Comparison of ENCODE assay signal across 1 cellular context in genomic region chr5:14185336-14186131, GRCh38.
TF ChIP-seq lines count a peak whose summit lies in the region.

No MANE protein-coding gene starts in this region.

TF ChIP-seq in A549, 52 proteins besides CTCF, POLR2A, EP300 and RAD21 (continued from another document):
- TF ChIP-seq ATOH8 (CRISPR knock-in tag; IDR thresholded peaks at IDR 0.05; ENCODE audit: low read depth) (peak; percentile 29; the same call in 1 of the 2 replicates), REST (IDR thresholded peaks at IDR 0.05) (no peak), KDM5A (IDR thresholded peaks at IDR 0.05) (no peak), SMC3 (IDR thresholded peaks at IDR 0.05) (0 out of 3 replicates have a peak, but pooled peaks have one; percentile 9), ZSCAN20 (CRISPR knock-in tag; IDR thresholded peaks at IDR 0.05) (no peak), MAZ (IDR thresholded peaks at IDR 0.05; ENCODE audit: borderline replicate concordance, low read depth, low read length) (no peak), BHLHE40 (IDR thresholded peaks at IDR 0.05; ENCODE audit: low read depth, low read length) (no peak), JUNB (IDR thresholded peaks at IDR 0.05) (peak; percentile 23; the same call in 1 of the 2 replicates), HMGXB4 (CRISPR knock-in tag; IDR thresholded peaks at IDR 0.05; ENCODE audit: borderline replicate concordance) (no peak), GATA3 (IDR thresholded peaks at IDR 0.05; ENCODE audit: borderline replicate concordance) (peak; percentile 17; the same call in 1 of the 2 replicates), CHD2 (IDR thresholded peaks at IDR 0.05; ENCODE audit: low read length, partially characterized antibody) (no peak), ELK1 (IDR thresholded peaks at IDR 0.05; ENCODE audit: low read depth, low read length) (no peak), PBX3 (IDR thresholded peaks at IDR 0.05) (no peak), CBX2 (IDR thresholded peaks at IDR 0.05; ENCODE audit: borderline replicate concordance, low read depth) (no peak), CEBPB (IDR thresholded peaks at IDR 0.05) (peak; percentile 41 to 69; a peak in 3 of 4 replicates), HOXB5 (CRISPR knock-in tag; IDR thresholded peaks at IDR 0.05) (no peak), RFX5 (IDR thresholded peaks at IDR 0.05) (no peak), HOXB13 (CRISPR knock-in tag; IDR thresholded peaks at IDR 0.05; ENCODE audit: low read depth) (no peak), NFE2L2 (conservative IDR thresholded peaks at IDR 0.05; ENCODE audit: low read length) (no peak), EHF (CRISPR knock-in tag; IDR thresholded peaks at IDR 0.05) (no peak), CBX8 (IDR thresholded peaks at IDR 0.05) (no peak), BCL3 (IDR thresholded peaks at IDR 0.05) (no peak)
TF ChIP-seq in A549: peak in this region for 8.
